In the genomic region with DNA sequence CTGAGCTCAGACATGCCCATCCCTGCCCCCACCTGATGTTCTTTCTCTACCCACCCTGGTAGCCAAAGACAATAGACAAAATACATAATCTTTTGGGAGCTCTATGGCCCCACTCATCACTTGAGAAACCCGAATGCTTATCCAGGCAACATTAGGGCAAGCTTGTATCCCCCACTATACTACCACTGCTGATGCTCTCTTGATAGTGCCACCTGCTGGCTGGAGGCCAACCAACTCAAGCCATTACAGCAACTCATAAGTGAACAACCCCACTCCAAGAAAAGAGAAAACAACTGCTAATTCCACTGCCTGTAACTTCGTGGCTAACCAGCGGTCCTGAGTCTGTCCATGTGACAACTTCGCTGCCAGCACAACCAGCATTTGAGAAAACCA, we compare ENCODE assay signal across 18 cellular contexts.
DNase-seq lines count a peak whose midpoint lies in the region; ATAC-seq and TF ChIP-seq lines count a peak whose summit lies in the region.
"Had no signal": no experiment of that assay in that cellular context is flagged by ENCODE, and none has a peak within 500 bp of the region (broad histone marks: within the 10 kb centered on the region; RNA-seq: fewer than 3 reads in every experiment).

No MANE protein-coding gene starts in this region.

- CTCF ChIA-PET in Panc1 (lab: Charles Lee), result no interaction called here

- no TSS peak for BruUV-seq in Panc1 (replicated peaks; lab: Mats Ljungman, UMichigan)

- intact Hi-C loops in Panc1 (cut with micrococcal nuclease; ENCODE audit: unreplicated experiment), result no loop called here
- intact Hi-C loops in ascending aorta (cut with DNase I), result loop anchor here (2.0 kb wide), 1 partner anchor 31 kb away; no protein-coding TSS in a partner anchor

- no peak overlapping the region for H3K27ac ChIP-seq in Panc1 (ENCODE audit: low read length)
- no peak overlapping the region for H3K27ac ChIP-seq in ascending aorta
- H3K27ac ChIP-seq: hepatocyte, psoas muscle had no signal

- peak; percentile 4 for DNase-seq in activated naive CD8-positive, alpha-beta T cell treated with anti-CD3 and anti-CD28 coated beads for 36 hours
- DNase-seq in activated naive CD8-positive, alpha-beta T cell treated with anti-CD3 and anti-CD28 coated beads, Interleukin-2, amount 50 U/mL, for 24 hours, result no peak
- DNase-seq in Panc1 (ENCODE audit: low read depth, low spot score), result no peak
- no peak for DNase-seq in stimulated activated effector memory CD8-positive, alpha-beta T cell treated with anti-CD3 and anti-CD28 coated beads, Interleukin-12 subunit alpha, Interleukin-12 subunit beta, amount 100 ng/mL, for 72 hours (ENCODE audit: low spot score in 2 of 2)
- DNase-seq in MG63, result no peak
- DNase-seq in ascending aorta (ENCODE audit: low spot score in 2 of 2), result no peak
- no peak for DNase-seq in NCI-H1930 (lab: John Stamatoyannopoulos, UW)
- DNase-seq: activated CD8-positive, alpha-beta memory T cell treated with anti-CD3 and anti-CD28 coated beads for 24 hours; activated effector memory CD4-positive, alpha-beta T cell treated with Interleukin-2 at 50 U/mL for 16 hours; Caco-2; Karpas-422; NCI-H1436 treated with DMSO at 0.1 percent for 48 hours; psoas muscle; T-helper 1 cell had no signal

- H3K36me3 ChIP-seq in Panc1 (ENCODE audit: control insufficient read depth, insufficient read depth, low read length) (no peaks in the 10 kb centered on the region), MG63 (no peaks in the 10 kb centered on the region), ascending aorta (no peaks in the 10 kb centered on the region)

- H3K4me1 ChIP-seq in Panc1 (ENCODE audit: control insufficient read depth, insufficient read depth, low read length) (no peaks in the 10 kb centered on the region), ascending aorta (peaks cover 6 to 14% of the 10 kb centered on the region in 2 donors)
- H3K4me1 ChIP-seq: psoas muscle had no signal

- H3K9me3 ChIP-seq in Panc1 (ENCODE audit: control insufficient read depth, insufficient read depth, low read depth, low read length) (no peaks in the 10 kb centered on the region), MG63 (no peaks in the 10 kb centered on the region), ascending aorta (no peaks in the 10 kb centered on the region)
- H3K9me3 ChIP-seq: psoas muscle had no signal

- H3K9me3 Mint-ChIP-seq in activated naive CD8-positive, alpha-beta T cell treated with anti-CD3 and anti-CD28 coated beads for 36 hours, result peaks cover 7% of the 10 kb centered on the region
- H3K9me3 Mint-ChIP-seq in activated naive CD8-positive, alpha-beta T cell treated with anti-CD3 and anti-CD28 coated beads, Interleukin-2, amount 50 U/mL, for 24 hours, result peaks cover 11% of the 10 kb centered on the region
- peaks cover 3% of the 10 kb centered on the region for H3K9me3 Mint-ChIP-seq in stimulated activated effector memory CD8-positive, alpha-beta T cell treated with anti-CD3 and anti-CD28 coated beads, Interleukin-12 subunit alpha, Interleukin-12 subunit beta, amount 100 ng/mL, for 72 hours

- H3K27ac Mint-ChIP-seq in activated naive CD8-positive, alpha-beta T cell treated with anti-CD3 and anti-CD28 coated beads for 36 hours, result no peak overlapping the region
- H3K27ac Mint-ChIP-seq in activated naive CD8-positive, alpha-beta T cell treated with anti-CD3 and anti-CD28 coated beads, Interleukin-2, amount 50 U/mL, for 24 hours, result no peak overlapping the region
- peak overlapping the region; percentile 38 for H3K27ac Mint-ChIP-seq in stimulated activated effector memory CD8-positive, alpha-beta T cell treated with anti-CD3 and anti-CD28 coated beads, Interleukin-12 subunit alpha, Interleukin-12 subunit beta, amount 100 ng/mL, for 72 hours
- H3K27ac Mint-ChIP-seq: memory B cell, nephron had no signal

- ATAC-seq in activated naive CD8-positive, alpha-beta T cell treated with anti-CD3 and anti-CD28 coated beads, Interleukin-2, amount 50 U/mL, for 24 hours, result no peak
- ATAC-seq in Panc1, result no peak
- no peak for ATAC-seq in stimulated activated effector memory CD8-positive, alpha-beta T cell treated with anti-CD3 and anti-CD28 coated beads, Interleukin-12 subunit alpha, Interleukin-12 subunit beta, amount 100 ng/mL, for 72 hours
- ATAC-seq: psoas muscle had no signal

- peaks cover 22% of the 10 kb centered on the region for H3K4me1 Mint-ChIP-seq in activated naive CD8-positive, alpha-beta T cell treated with anti-CD3 and anti-CD28 coated beads for 36 hours
- H3K4me1 Mint-ChIP-seq in activated naive CD8-positive, alpha-beta T cell treated with anti-CD3 and anti-CD28 coated beads, Interleukin-2, amount 50 U/mL, for 24 hours, result peaks cover 19% of the 10 kb centered on the region
- peaks cover 19% of the 10 kb centered on the region for H3K4me1 Mint-ChIP-seq in stimulated activated effector memory CD8-positive, alpha-beta T cell treated with anti-CD3 and anti-CD28 coated beads, Interleukin-12 subunit alpha, Interleukin-12 subunit beta, amount 100 ng/mL, for 72 hours

- in situ Hi-C loops in Panc1 (cut with HindIII; ENCODE audit: low pct_unique_long_range_greater_than_20kb, low sequenced_read_pairs), result no loop called here

- H3K27me3 ChIP-seq in Panc1 (ENCODE audit: control insufficient read depth, insufficient read depth, low read length), result no peaks in the 10 kb centered on the region
- H3K27me3 ChIP-seq in MG63, result no peaks in the 10 kb centered on the region
- H3K27me3 ChIP-seq in ascending aorta, result no peaks in the 10 kb centered on the region
- H3K27me3 ChIP-seq: hepatocyte had no signal

- H3K4me3 Mint-ChIP-seq in activated naive CD8-positive, alpha-beta T cell treated with anti-CD3 and anti-CD28 coated beads for 36 hours, result no peak overlapping the region
- no peak overlapping the region for H3K4me3 Mint-ChIP-seq in activated naive CD8-positive, alpha-beta T cell treated with anti-CD3 and anti-CD28 coated beads, Interleukin-2, amount 50 U/mL, for 24 hours
- no peak overlapping the region for H3K4me3 Mint-ChIP-seq in stimulated activated effector memory CD8-positive, alpha-beta T cell treated with anti-CD3 and anti-CD28 coated beads, Interleukin-12 subunit alpha, Interleukin-12 subunit beta, amount 100 ng/mL, for 72 hours
- H3K4me3 Mint-ChIP-seq: memory B cell, nephron had no signal

- no peak overlapping the region for H3K4me3 ChIP-seq in Panc1 (ENCODE audit: low read depth in 2 of 2, low read length in 2 of 2)
- no peak overlapping the region for H3K4me3 ChIP-seq in MG63
- no peak overlapping the region for H3K4me3 ChIP-seq in ascending aorta
- H3K4me3 ChIP-seq: hepatocyte, psoas muscle had no signal

- peaks cover 15% of the 10 kb centered on the region for H3K36me3 Mint-ChIP-seq in activated naive CD8-positive, alpha-beta T cell treated with anti-CD3 and anti-CD28 coated beads for 36 hours
- H3K36me3 Mint-ChIP-seq in activated naive CD8-positive, alpha-beta T cell treated with anti-CD3 and anti-CD28 coated beads, Interleukin-2, amount 50 U/mL, for 24 hours (ENCODE audit: low read depth), result peaks cover 2% of the 10 kb centered on the region
- H3K36me3 Mint-ChIP-seq in stimulated activated effector memory CD8-positive, alpha-beta T cell treated with anti-CD3 and anti-CD28 coated beads, Interleukin-12 subunit alpha, Interleukin-12 subunit beta, amount 100 ng/mL, for 72 hours, result no peaks in the 10 kb centered on the region

- H3K27me3 Mint-ChIP-seq in activated naive CD8-positive, alpha-beta T cell treated with anti-CD3 and anti-CD28 coated beads for 36 hours, result no peaks in the 10 kb centered on the region
- no peaks in the 10 kb centered on the region for H3K27me3 Mint-ChIP-seq in activated naive CD8-positive, alpha-beta T cell treated with anti-CD3 and anti-CD28 coated beads, Interleukin-2, amount 50 U/mL, for 24 hours
- H3K27me3 Mint-ChIP-seq: memory B cell had no signal

- POLR2A ChIA-PET in Panc1 (lab: Charles Lee), result no interaction called here

- TF ChIP-seq CTCF in GM12872 (IDR thresholded peaks at IDR 0.05; ENCODE audit: insufficient read depth, low read depth, low read length), result peak; percentile 19; the same call in 1 of the 3 replicates
- TF ChIP-seq CTCF in Panc1 (IDR thresholded peaks at IDR 0.05), result peak; percentile 18
- no peak for TF ChIP-seq CTCF in ascending aorta (IDR thresholded peaks at IDR 0.05)

Comparison
In these comparisons a context has a peak if more than half of its experiments do, and no peak if none do; other contexts are left out.
1. CTCF ChIP-seq: peak in GM12872 (single experiment) and Panc1 (single experiment); none in ascending aorta (0 of 3).